8 cellular contexts compared by ENCODE assay signal in genomic region chr5:79811904-79812303, GRCh38.
"Had no signal": no experiment of that assay in that cellular context is flagged by ENCODE, and none has a peak within 500 bp of the region (broad histone marks: within the 10 kb centered on the region; RNA-seq: fewer than 3 reads in every experiment).

No MANE protein-coding gene starts in this region.

- H3K27ac Mint-ChIP-seq: IgD-negative memory B cell had no signal

- ATAC-seq: HCT116, HepG2 had no signal

- DNase-seq: GM23248, GOT3, H7 had no signal

- H3K4me3 ChIP-seq: GM23248, HAP-1 had no signal

- H3K4me3 Mint-ChIP-seq: IgD-negative memory B cell had no signal

- H2AFZ ChIP-seq: GM23248 had no signal

- H3K36me3 ChIP-seq: HAP-1 had no signal

- H3K9ac ChIP-seq: GM23248 had no signal

- FAIRE-seq: HepG2 had no signal

- H3K36me3 Mint-ChIP-seq: IgD-negative memory B cell had no signal

- H3K9me3 Mint-ChIP-seq: IgD-negative memory B cell had no signal

- H3K4me1 Mint-ChIP-seq: IgD-negative memory B cell had no signal

- H3K27ac ChIP-seq: GM23248, HL-60 had no signal

- H3K9me3 ChIP-seq: HAP-1 had no signal
